ENCODE assay signal across 22 cellular contexts in genomic region chr13:42063105-42063504, GRCh38. TPM values are rescaled to one million over a fixed set of nuclear protein-coding genes. Genes with fewer than 3 reads are reported as not detected.
DNase-seq lines count a peak whose midpoint lies in the region; ATAC-seq, FAIRE-seq and TF ChIP-seq lines count a peak whose summit lies in the region.
"Had no signal": no experiment of that assay in that cellular context is flagged by ENCODE, and none has a peak within 500 bp of the region (broad histone marks: within the 10 kb centered on the region; RNA-seq: fewer than 3 reads in every experiment).

No MANE protein-coding gene starts in this region.

- H3K27ac ChIP-seq in keratinocyte (ENCODE audit: control insufficient read depth, insufficient read depth, low read length), result no peak overlapping the region
- H3K27ac ChIP-seq: PC-9 had no signal

- peaks cover 4% of the 10 kb centered on the region for H4K20me1 ChIP-seq in keratinocyte (ENCODE audit: control insufficient read depth, extremely low read depth, insufficient read depth, low read length)

- peaks cover 9 to 26% of the 10 kb centered on the region in 2 experiments for H3K36me3 ChIP-seq in keratinocyte (ENCODE audit: control insufficient read depth in 2 of 2, extremely low read depth in 1 of 2, insufficient read depth in 2 of 2, low read length in 2 of 2)
- H3K36me3 ChIP-seq: BE2C, HAP-1 had no signal

- H3K79me2 ChIP-seq in keratinocyte (ENCODE audit: control insufficient read depth, insufficient read depth, low read length), result peaks cover 64% of the 10 kb centered on the region

- CTCF ChIA-PET in HEK293T (lab: Yijun Ruan, JAX), result interaction anchor here (0.7 kb wide), 1 partner anchor 185 kb away, joined by 5 read pairs; no protein-coding TSS in a partner anchor

- no peak for TF ChIP-seq CTCF in keratinocyte (optimal IDR thresholded peaks at IDR 0.05 in 1 of 3, IDR thresholded peaks at IDR 0.05 in 1 of 3, conservative IDR thresholded peaks at IDR 0.05 in 1 of 3; ENCODE audit: extremely low read depth in 1 of 3, insufficient read depth in 2 of 3, low read length in 3 of 3)

- peak overlapping the region; percentile 78 for H3K27ac Mint-ChIP-seq in central memory CD8-positive, alpha-beta T cell (ENCODE audit: low read depth)
- H3K27ac Mint-ChIP-seq: IgD-negative memory B cell had no signal

- H3K4me2 ChIP-seq in keratinocyte (ENCODE audit: control insufficient read depth, extremely low read depth, insufficient read depth, low read depth, low read length), result peak overlapping the region; percentile 2
- H3K4me2 ChIP-seq: PC-9, SK-N-SH had no signal

- DNase-seq in LHCN-M2 (ENCODE audit: low read depth) (peak; percentile 4), keratinocyte (ENCODE audit: low read depth, low spot score) (no peak), HEK293T (ENCODE audit: extremely low spot score) (no peak), activated gamma-delta T cell treated with Interleukin-2 at 50 U/mL for 16 hours (no peak)
- no peak for DNase-seq in central memory CD8-positive, alpha-beta T cell (ENCODE audit: low spot score in 2 of 2)
- DNase-seq in stimulated activated naive CD4-positive, alpha-beta T cell treated with Interleukin-2 at 50 U/mL for 16 hours (lab: John Stamatoyannopoulos, UW), result no peak
- DNase-seq: BE2C; CD4-positive, CD25-positive, alpha-beta regulatory T cell; DMS79 treated with DMSO at 0.1 percent for 48 hours; MV-4-11; NCI-H1105 treated with DMSO at 0.1 percent for 48 hours; NCI-H2029 treated with DMSO at 0.1 percent for 48 hours; NCI-H2171; NCI-H446 treated with DMSO at 0.1 percent for 48 hours; NCI-H526 treated with DMSO at 0.1 percent for 48 hours; PC-9; RPMI8226; SHP77 treated with DMSO at 0.1 percent for 48 hours; SK-N-SH had no signal

- no peaks in the 10 kb centered on the region for H3K9me3 Mint-ChIP-seq in central memory CD8-positive, alpha-beta T cell

- dilution Hi-C loops in keratinocyte (cut with MboI; ENCODE audit: extremely low pct_ligation_motif_present, low sequenced_read_pairs), result no loop called here

- peaks cover 2% of the 10 kb centered on the region for H3K36me3 Mint-ChIP-seq in central memory CD8-positive, alpha-beta T cell (ENCODE audit: insufficient read depth)
- H3K36me3 Mint-ChIP-seq: IgD-negative memory B cell had no signal

- no peak overlapping the region for H3K4me3 ChIP-seq in keratinocyte (ENCODE audit: control insufficient read depth in 2 of 3, extremely low read depth in 1 of 3, insufficient read depth in 2 of 3, low read depth in 1 of 3, low read length in 3 of 3)
- H3K4me3 ChIP-seq: HAP-1, PC-9 had no signal

- no peak overlapping the region for H3K9ac ChIP-seq in keratinocyte (ENCODE audit: control insufficient read depth, extremely low read depth, insufficient read depth, low read length)
- H3K9ac ChIP-seq: SK-N-SH had no signal

- no peaks in the 10 kb centered on the region for H3K27me3 Mint-ChIP-seq in central memory CD8-positive, alpha-beta T cell
- H3K27me3 Mint-ChIP-seq: CD4-positive, CD25-positive, alpha-beta regulatory T cell; IgD-negative memory B cell had no signal

- POLR2A ChIA-PET in HEK293T (lab: Yijun Ruan, JAX), result no interaction called here

- H3K4me3 Mint-ChIP-seq in central memory CD8-positive, alpha-beta T cell, result no peak overlapping the region
- H3K4me3 Mint-ChIP-seq: CD4-positive, CD25-positive, alpha-beta regulatory T cell; IgD-negative memory B cell had no signal

- no peaks in the 10 kb centered on the region for H3K27me3 ChIP-seq in keratinocyte (ENCODE audit: control insufficient read depth, extremely low read depth, insufficient read depth, low read length)
- H3K27me3 ChIP-seq: BE2C had no signal

- peaks cover 2% of the 10 kb centered on the region for H3K9me1 ChIP-seq in keratinocyte (ENCODE audit: control insufficient read depth, extremely low read depth, insufficient read depth, low read length)

- ATAC-seq in central memory CD8-positive, alpha-beta T cell (replicated peaks; ENCODE audit: extremely low read depth, poor library complexity, severe bottlenecking), result no peak
- ATAC-seq in HG03108 (IDR thresholded peaks at IDR 0.05; ENCODE audit: unreplicated experiment), result no peak

- H3K4me1 Mint-ChIP-seq in central memory CD8-positive, alpha-beta T cell, result peaks cover 13% of the 10 kb centered on the region
- H3K4me1 Mint-ChIP-seq: IgD-negative memory B cell had no signal

- peak; percentile 77 for FAIRE-seq in keratinocyte (lab: Jason Lieb, UNC)

- H3K9me3 ChIP-seq in keratinocyte (ENCODE audit: control insufficient read depth, low read depth, low read length), result no peaks in the 10 kb centered on the region
- H3K9me3 ChIP-seq: BE2C, HAP-1, SK-N-SH had no signal

- peaks cover 11% of the 10 kb centered on the region for H3K4me1 ChIP-seq in keratinocyte (ENCODE audit: control insufficient read depth, extremely low read depth, insufficient read depth, low read length)

- H2AFZ ChIP-seq in keratinocyte (ENCODE audit: control insufficient read depth, low read length), result no peak overlapping the region
- H2AFZ ChIP-seq: PC-9 had no signal

TF ChIP-seq in HEK293T, 16 proteins besides CTCF, POLR2A, EP300 and RAD21:
- TF ChIP-seq NFRKB (IDR thresholded peaks at IDR 0.05) (no peak), L3MBTL2 (conservative IDR thresholded peaks at IDR 0.05) (no peak), SP1 (IDR thresholded peaks at IDR 0.05) (no peak), FOXM1 (IDR thresholded peaks at IDR 0.05; ENCODE audit: borderline replicate concordance) (no peak), CTBP1 (IDR thresholded peaks at IDR 0.05; ENCODE audit: borderline replicate concordance) (no peak), FOXA1 (IDR thresholded peaks at IDR 0.05) (no peak), FOXK2 (IDR thresholded peaks at IDR 0.05) (no peak), LEF1 (IDR thresholded peaks at IDR 0.05; ENCODE audit: borderline replicate concordance) (no peak), ZNF384 (IDR thresholded peaks at IDR 0.05) (no peak)
- TF ChIP-seq, protein P1, sequence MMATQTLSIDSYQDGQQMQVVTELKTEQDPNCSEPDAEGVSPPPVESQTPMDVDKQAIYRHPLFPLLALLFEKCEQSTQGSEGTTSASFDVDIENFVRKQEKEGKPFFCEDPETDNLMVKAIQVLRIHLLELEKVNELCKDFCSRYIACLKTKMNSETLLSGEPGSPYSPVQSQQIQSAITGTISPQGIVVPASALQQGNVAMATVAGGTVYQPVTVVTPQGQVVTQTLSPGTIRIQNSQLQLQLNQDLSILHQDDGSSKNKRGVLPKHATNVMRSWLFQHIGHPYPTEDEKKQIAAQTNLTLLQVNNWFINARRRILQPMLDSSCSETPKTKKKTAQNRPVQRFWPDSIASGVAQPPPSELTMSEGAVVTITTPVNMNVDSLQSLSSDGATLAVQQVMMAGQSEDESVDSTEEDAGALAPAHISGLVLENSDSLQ (IDR thresholded peaks at IDR 0.05), result no peak

RNA-seq across cellular contexts. Expression of gene DGKH, which starts 14.7 kb away (rescaled TPM):
- 3.7 and 4.8 TPM in 2 replicates for total RNA-seq in LHCN-M2 (2014; rRNA removed)
- polyA plus RNA-seq in LHCN-M2 (2012), result 0.94 TPM
- polyA plus RNA-seq in keratinocyte, result 8.1 to 12.8 TPM (median 12.5 TPM) in 3 replicates
- polyA plus RNA-seq in keratinocyte (2011; ENCODE audit: low read depth), result 8.2 TPM
- 6.9 and 12.8 TPM in 2 replicates for polyA plus RNA-seq in keratinocyte (2011; cell fraction: cytosol; rRNA removed)
- 28.5 and 29.9 TPM in 2 replicates for polyA plus RNA-seq in keratinocyte (2011; cell fraction: nucleus; rRNA removed)
- 6.6 and 6.9 TPM in 2 replicates for polyA plus RNA-seq in keratinocyte (2012; ENCODE audit: low replicate concordance)
- polyA minus RNA-seq in keratinocyte, result 15.2 to 64.7 TPM (median 51.7 TPM) in 3 replicates
- polyA minus RNA-seq in keratinocyte (2011; cell fraction: cytosol; rRNA and poly(A)+ RNA removed), result 20.7 TPM
- polyA minus RNA-seq in keratinocyte (2011; cell fraction: nucleus; rRNA and poly(A)+ RNA removed), result 43.5 and 112 TPM in 2 replicates
